ENCODE assay signal across 17 cellular contexts in the genomic region with DNA sequence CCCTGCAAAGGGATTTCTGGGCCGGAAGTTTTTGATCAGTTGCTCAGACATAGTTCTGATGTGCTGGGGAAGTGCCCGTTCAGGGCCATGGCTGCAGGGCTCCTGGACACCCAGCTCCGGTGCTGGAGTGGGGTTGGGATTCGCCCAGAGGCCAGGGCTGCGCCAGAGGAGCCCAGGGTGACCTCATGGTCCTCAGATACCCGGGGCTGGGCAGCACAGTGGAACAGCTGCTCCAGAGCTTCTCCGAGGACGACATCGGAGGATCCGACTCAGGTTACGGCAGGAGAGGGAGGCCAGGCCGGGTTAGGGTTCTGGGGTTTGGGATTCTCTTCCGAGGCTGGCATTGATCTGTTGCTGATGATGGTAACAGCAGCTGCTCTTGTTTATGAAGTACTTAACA. TPM values are rescaled to one million over a fixed set of nuclear protein-coding genes. Genes with fewer than 3 reads are reported as not detected.
A peak's percentile ranks its signal among the peaks of the same experiment; 100 is the strongest.
DNase-seq lines count a peak whose midpoint lies in the region; ATAC-seq and TF ChIP-seq lines count a peak whose summit lies in the region.
"Had no signal": no experiment of that assay in that cellular context is flagged by ENCODE, and none has a peak within 500 bp of the region (broad histone marks: within the 10 kb centered on the region; RNA-seq: fewer than 3 reads in every experiment).

No MANE protein-coding gene starts in this region.

- no peaks in the 10 kb centered on the region for H3K36me3 Mint-ChIP-seq in T-helper 2 cell treated with Interferon-gamma antibody and Interleukin-4, amounts not matched to agents 5 μg/mL and 100 μg/mL, for 36 hours (ENCODE audit: low read depth)
- H3K36me3 Mint-ChIP-seq: activated CD4-positive, alpha-beta memory T cell treated with anti-CD3 and anti-CD28 coated beads for 36 hours had no signal

- no peak overlapping the region for H3K9ac ChIP-seq in HUES48 (ENCODE audit: low read depth, low read length)
- H3K9ac ChIP-seq: KMS-11 had no signal

- H3K27ac Mint-ChIP-seq in T-helper 2 cell treated with Interferon-gamma antibody and Interleukin-4, amounts not matched to agents 5 μg/mL and 100 μg/mL, for 36 hours = no peak overlapping the region
- H3K27ac Mint-ChIP-seq: activated CD4-positive, alpha-beta memory T cell treated with anti-CD3 and anti-CD28 coated beads for 36 hours; activated naive CD8-positive, alpha-beta T cell treated with anti-CD3 and anti-CD28 coated beads, Interleukin-2, amount 50 U/mL, for 24 hours had no signal

- peak; percentile 54 for DNase-seq in NCI-H524 treated with DMSO at 0.1 percent for 48 hours (lab: John Stamatoyannopoulos, UW)
- no peak for DNase-seq in hepatocyte (ENCODE audit: low spot score)
- DNase-seq in retina = peak; percentile 30
- DNase-seq in T-helper 2 cell treated with Interferon-gamma antibody and Interleukin-4, amounts not matched to agents 5 μg/mL and 100 μg/mL, for 36 hours (ENCODE audit: low spot score) = no peak
- DNase-seq: activated CD4-positive, alpha-beta memory T cell treated with anti-CD3 and anti-CD28 coated beads for 36 hours; activated naive CD8-positive, alpha-beta T cell treated with anti-CD3 and anti-CD28 coated beads, Interleukin-2, amount 50 U/mL, for 24 hours; kidney glomerular epithelial cell; NCI-H1436 treated with DMSO at 0.1 percent for 48 hours; NCI-H774; stimulated activated CD4-positive, alpha-beta T cell treated with anti-CD3 and anti-CD28 coated beads, Interleukin-2, amount 100 ng/mL, for 48 hours had no signal

- H3K27me3 Mint-ChIP-seq in T-helper 2 cell treated with Interferon-gamma antibody and Interleukin-4, amounts not matched to agents 5 μg/mL and 100 μg/mL, for 36 hours (ENCODE audit: low read depth) = no peaks in the 10 kb centered on the region
- H3K27me3 Mint-ChIP-seq: activated CD4-positive, alpha-beta memory T cell treated with anti-CD3 and anti-CD28 coated beads for 36 hours; activated naive CD8-positive, alpha-beta T cell treated with anti-CD3 and anti-CD28 coated beads, Interleukin-2, amount 50 U/mL, for 24 hours; central memory CD8-positive, alpha-beta T cell had no signal

- H3K4me3 ChIP-seq in HUES48 (ENCODE audit: low read depth, low read length) (no peak overlapping the region), hepatocyte (no peak overlapping the region)
- H3K4me3 ChIP-seq: tibial nerve had no signal

- H4K20me1 ChIP-seq in hepatocyte (ENCODE audit: insufficient read depth, poor library complexity, severe bottlenecking) = peaks cover 49% of the 10 kb centered on the region

- H3K4me2 ChIP-seq in hepatocyte = peak overlapping the region; percentile 66
- H3K4me2 ChIP-seq: KMS-11 had no signal

- no peaks in the 10 kb centered on the region for H3K36me3 ChIP-seq in HUES48 (ENCODE audit: control insufficient read depth, insufficient read depth, low read length)
- no peaks in the 10 kb centered on the region for H3K36me3 ChIP-seq in hepatocyte (replicated peaks; ENCODE audit: insufficient read depth, low read depth)
- H3K36me3 ChIP-seq: tibial nerve had no signal

- no peak for TF ChIP-seq CTCF in hepatocyte (IDR thresholded peaks at IDR 0.05; ENCODE audit: poor library complexity)

- no peaks in the 10 kb centered on the region for H3K9me2 ChIP-seq in hepatocyte (replicated peaks; ENCODE audit: insufficient read depth)

- no peak overlapping the region for H3K4me3 Mint-ChIP-seq in T-helper 2 cell treated with Interferon-gamma antibody and Interleukin-4, amounts not matched to agents 5 μg/mL and 100 μg/mL, for 36 hours
- H3K4me3 Mint-ChIP-seq: activated CD4-positive, alpha-beta memory T cell treated with anti-CD3 and anti-CD28 coated beads for 36 hours; activated naive CD8-positive, alpha-beta T cell treated with anti-CD3 and anti-CD28 coated beads, Interleukin-2, amount 50 U/mL, for 24 hours; central memory CD8-positive, alpha-beta T cell had no signal

- peaks cover 6% of the 10 kb centered on the region for H3K4me1 Mint-ChIP-seq in T-helper 2 cell treated with Interferon-gamma antibody and Interleukin-4, amounts not matched to agents 5 μg/mL and 100 μg/mL, for 36 hours (ENCODE audit: low read depth)

- no peak for ATAC-seq in GM19397 (IDR thresholded peaks at IDR 0.05; ENCODE audit: unreplicated experiment)
- ATAC-seq in HG02642 (IDR thresholded peaks at IDR 0.05; ENCODE audit: poor library complexity, unreplicated experiment) = no peak
- ATAC-seq in GM18861 (IDR thresholded peaks at IDR 0.05; ENCODE audit: unreplicated experiment) = no peak
- ATAC-seq: activated naive CD8-positive, alpha-beta T cell treated with anti-CD3 and anti-CD28 coated beads, Interleukin-2, amount 50 U/mL, for 24 hours had no signal

- H3K27ac ChIP-seq in HUES48 (ENCODE audit: low read depth, low read length) (peak overlapping the region; percentile 58), hepatocyte (peak overlapping the region; percentile 94)
- H3K27ac ChIP-seq: KMS-11 had no signal

- H2AFZ ChIP-seq in hepatocyte = no peak overlapping the region

- peaks cover 58% of the 10 kb centered on the region for H3K4me1 ChIP-seq in HUES48 (ENCODE audit: control insufficient read depth, insufficient read depth, low read length)
- peaks cover 14% of the 10 kb centered on the region for H3K4me1 ChIP-seq in hepatocyte (ENCODE audit: insufficient read depth)

- peaks cover 94% of the 10 kb centered on the region for H3K79me2 ChIP-seq in hepatocyte

- WGBS in hepatocyte (ENCODE audit: low lambda C conversion rate, missing lambda C conversion rate) = 86% methylated on average over 13 of the region's 13 CpGs

- H3K27me3 ChIP-seq in HUES48 (ENCODE audit: control insufficient read depth, insufficient read depth, low read length) (no peaks in the 10 kb centered on the region), hepatocyte (no peaks in the 10 kb centered on the region)
- H3K27me3 ChIP-seq: tibial nerve had no signal

- no peaks in the 10 kb centered on the region for H3K9me3 Mint-ChIP-seq in T-helper 2 cell treated with Interferon-gamma antibody and Interleukin-4, amounts not matched to agents 5 μg/mL and 100 μg/mL, for 36 hours
- H3K9me3 Mint-ChIP-seq: activated CD4-positive, alpha-beta memory T cell treated with anti-CD3 and anti-CD28 coated beads for 36 hours; activated naive CD8-positive, alpha-beta T cell treated with anti-CD3 and anti-CD28 coated beads, Interleukin-2, amount 50 U/mL, for 24 hours; central memory CD8-positive, alpha-beta T cell had no signal

- H3K9me3 ChIP-seq in HUES48 (ENCODE audit: control insufficient read depth, insufficient read depth, low read length) = no peaks in the 10 kb centered on the region
- H3K9me3 ChIP-seq in hepatocyte (ENCODE audit: low read depth) = no peaks in the 10 kb centered on the region
- H3K9me3 ChIP-seq: tibial nerve had no signal

RNA-seq across cellular contexts. Expression of a gene that starts 20.9 kb away (rescaled TPM):
- 27.5 and 34.3 TPM in 2 replicates for total RNA-seq in hepatocyte
- 45.1 and 45.7 TPM in 2 replicates for polyA plus RNA-seq in hepatocyte

RNA-seq across cellular contexts. Expression of a gene that starts 36.2 kb away (rescaled TPM):
- total RNA-seq in hepatocyte = 115 and 123 TPM in 2 replicates
- polyA plus RNA-seq in hepatocyte = 80.3 and 88.3 TPM in 2 replicates

RNA-seq across cellular contexts. Expression of a gene that starts 36.4 kb away (rescaled TPM):
- 19.4 and 36.2 TPM in 2 replicates for total RNA-seq in hepatocyte
- 23.0 and 24.1 TPM in 2 replicates for polyA plus RNA-seq in hepatocyte

RNA-seq across cellular contexts. Expression of a gene that starts 44.0 kb away (rescaled TPM):
- 3.4 and 3.7 TPM in 2 replicates for total RNA-seq in hepatocyte
- polyA plus RNA-seq in hepatocyte = 0.56 and 1.5 TPM in 2 replicates

RNA-seq across cellular contexts. Expression of a gene that starts 56.2 kb away (rescaled TPM):
- total RNA-seq in hepatocyte = 63.2 and 65.0 TPM in 2 replicates
- polyA plus RNA-seq in hepatocyte = 93.1 and 95.4 TPM in 2 replicates

Comparison
In these comparisons a context has a peak if more than half of its experiments do, and no peak if none do; other contexts are left out.
1. DNase-seq: peak in NCI-H524 treated with DMSO at 0.1 percent for 48 hours (single experiment) and retina (single experiment); none in hepatocyte (single experiment) and T-helper 2 cell treated with Interferon-gamma antibody and Interleukin-4, amounts not matched to agents 5 μg/mL and 100 μg/mL, for 36 hours (single experiment).